Comparison of ENCODE assay signal across 30 cellular contexts in the genomic region with DNA sequence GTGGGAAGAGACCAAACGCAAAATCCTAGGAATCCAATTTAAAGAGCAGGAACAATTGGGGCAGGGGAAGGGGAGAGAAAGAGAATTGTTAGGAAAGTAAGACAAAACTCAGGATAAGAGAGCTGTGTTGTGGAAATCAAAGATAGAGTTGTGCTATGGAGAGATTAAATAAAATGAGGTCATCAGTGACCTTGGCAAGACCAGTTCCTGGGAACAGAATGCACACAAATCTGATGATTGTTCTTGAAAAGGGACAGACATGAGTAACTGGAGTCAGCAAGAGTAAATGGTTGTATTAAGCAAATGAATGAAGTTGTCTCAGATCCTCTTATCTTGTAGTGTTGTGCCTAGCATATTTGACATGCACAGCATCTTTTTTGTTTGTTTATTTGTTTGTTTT.
"Had no signal": no experiment of that assay in that cellular context is flagged by ENCODE, and none has a peak within 500 bp of the region (broad histone marks: within the 10 kb centered on the region; RNA-seq: fewer than 3 reads in every experiment).

No MANE protein-coding gene starts in this region.

- H2AFZ ChIP-seq: parathyroid adenoma had no signal

- H3K27ac Mint-ChIP-seq: activated CD4-positive, alpha-beta memory T cell treated with anti-CD3 and anti-CD28 coated beads for 36 hours; activated naive CD4-positive, alpha-beta T cell treated with anti-CD3 and anti-CD28 coated beads, Interleukin-2, amount 10 ng/mL, durations not matched to agents 7 days and 5 days; activated naive CD8-positive, alpha-beta T cell treated with anti-CD3 and anti-CD28 coated beads, Interleukin-2, amount 10 ng/mL, durations not matched to agents 7 days and 5 days; naive B cell; nephron progenitor cell; T-helper 1 cell treated with Interleukin-12 subunit alpha and Interleukin-12 subunit beta and Interleukin-4 antibody, amounts not matched to agents 30 μg/mL and 1 μg/mL, for 36 hours; type B pancreatic cell had no signal

- H3K4me1 ChIP-seq: parathyroid adenoma, right atrium auricular region, spleen, uterus had no signal

- H3K4me3 Mint-ChIP-seq: activated CD4-positive, alpha-beta memory T cell treated with anti-CD3 and anti-CD28 coated beads for 36 hours; activated naive CD4-positive, alpha-beta T cell treated with anti-CD3 and anti-CD28 coated beads, Interleukin-2, amount 10 ng/mL, durations not matched to agents 7 days and 5 days; activated naive CD8-positive, alpha-beta T cell treated with anti-CD3 and anti-CD28 coated beads, Interleukin-2, amount 10 ng/mL, durations not matched to agents 7 days and 5 days; naive B cell; nephron progenitor cell; T-helper 1 cell treated with Interleukin-12 subunit alpha and Interleukin-12 subunit beta and Interleukin-4 antibody, amounts not matched to agents 30 μg/mL and 1 μg/mL, for 36 hours; type B pancreatic cell had no signal

- H3K79me2 ChIP-seq: parathyroid adenoma had no signal

- FAIRE-seq: endothelial cell of umbilical vein, frontal cortex had no signal

- ATAC-seq: activated CD4-positive, CD25-positive, alpha-beta regulatory T cell treated with anti-CD3 and anti-CD28 coated beads, Interleukin-2, amount 50 U/mL, for 24 hours; left ventricle myocardium superior had no signal

- H3K4me3 ChIP-seq: cardiac muscle cell, right atrium auricular region, spleen, thoracic aorta, uterus had no signal

- H3K9ac ChIP-seq: parathyroid adenoma, SK-N-SH had no signal

- H3K27me3 Mint-ChIP-seq: activated CD4-positive, alpha-beta memory T cell treated with anti-CD3 and anti-CD28 coated beads for 36 hours; activated naive CD4-positive, alpha-beta T cell treated with anti-CD3 and anti-CD28 coated beads, Interleukin-2, amount 10 ng/mL, durations not matched to agents 7 days and 5 days; activated naive CD8-positive, alpha-beta T cell treated with anti-CD3 and anti-CD28 coated beads, Interleukin-2, amount 10 ng/mL, durations not matched to agents 7 days and 5 days; naive B cell; type B pancreatic cell had no signal

- H3K27ac ChIP-seq: cardiac muscle cell, neutrophil, parathyroid adenoma, spleen, thoracic aorta, uterus, WERI-Rb-1 had no signal

- H3K36me3 Mint-ChIP-seq: activated CD4-positive, alpha-beta memory T cell treated with anti-CD3 and anti-CD28 coated beads for 36 hours; activated naive CD4-positive, alpha-beta T cell treated with anti-CD3 and anti-CD28 coated beads, Interleukin-2, amount 10 ng/mL, durations not matched to agents 7 days and 5 days; activated naive CD8-positive, alpha-beta T cell treated with anti-CD3 and anti-CD28 coated beads, Interleukin-2, amount 10 ng/mL, durations not matched to agents 7 days and 5 days; type B pancreatic cell had no signal

- H3K36me3 ChIP-seq: cardiac muscle cell, neutrophil, right atrium auricular region, spleen, thoracic aorta, uterus, WERI-Rb-1 had no signal

- DNase-seq: activated CD4-positive, alpha-beta memory T cell treated with anti-CD3 and anti-CD28 coated beads for 36 hours; activated CD4-positive, alpha-beta T cell treated with anti-CD3 and anti-CD28 coated beads for 48 hours; activated CD8-positive, alpha-beta memory T cell treated with anti-CD3 and anti-CD28 coated beads, Interleukin-2, amount 50 U/mL, for 4 hours; activated gamma-delta T cell; activated naive CD4-positive, alpha-beta T cell treated with anti-CD3 and anti-CD28 coated beads, Interleukin-2, amount 10 ng/mL, durations not matched to agents 7 days and 5 days; activated naive CD8-positive, alpha-beta T cell treated with anti-CD3 and anti-CD28 coated beads, Interleukin-2, amount 10 ng/mL, durations not matched to agents 7 days and 5 days; activated T-cell treated with anti-CD3 and anti-CD28 coated beads, Interleukin-2, amount 50 U/mL, for 1 hour; amniotic stem cell; cortex of kidney; islet precursor cell; left ventricle myocardium superior; naive B cell; nephron progenitor cell; SK-N-SH; spleen; stimulated activated naive CD4-positive, alpha-beta T cell treated with Interleukin-2 at 50 U/mL for 16 hours; SW 1271; T-helper 9 cell; uterus; WERI-Rb-1 had no signal

- H3K27me3 ChIP-seq: cardiac muscle cell, neutrophil, right atrium auricular region, spleen, uterus had no signal

- H3K9me3 ChIP-seq: neutrophil, right atrium auricular region, SK-N-SH, thoracic aorta, uterus had no signal

- H3K4me2 ChIP-seq: SK-N-SH had no signal

- H3K4me1 Mint-ChIP-seq: activated naive CD4-positive, alpha-beta T cell treated with anti-CD3 and anti-CD28 coated beads, Interleukin-2, amount 10 ng/mL, durations not matched to agents 7 days and 5 days; activated naive CD8-positive, alpha-beta T cell treated with anti-CD3 and anti-CD28 coated beads, Interleukin-2, amount 10 ng/mL, durations not matched to agents 7 days and 5 days; naive B cell had no signal

- H3K9me3 Mint-ChIP-seq: T-helper 1 cell treated with Interleukin-12 subunit alpha and Interleukin-12 subunit beta and Interleukin-4 antibody, amounts not matched to agents 30 μg/mL and 1 μg/mL, for 36 hours had no signal
